8 cellular contexts compared by ENCODE assay signal in the genomic region with DNA sequence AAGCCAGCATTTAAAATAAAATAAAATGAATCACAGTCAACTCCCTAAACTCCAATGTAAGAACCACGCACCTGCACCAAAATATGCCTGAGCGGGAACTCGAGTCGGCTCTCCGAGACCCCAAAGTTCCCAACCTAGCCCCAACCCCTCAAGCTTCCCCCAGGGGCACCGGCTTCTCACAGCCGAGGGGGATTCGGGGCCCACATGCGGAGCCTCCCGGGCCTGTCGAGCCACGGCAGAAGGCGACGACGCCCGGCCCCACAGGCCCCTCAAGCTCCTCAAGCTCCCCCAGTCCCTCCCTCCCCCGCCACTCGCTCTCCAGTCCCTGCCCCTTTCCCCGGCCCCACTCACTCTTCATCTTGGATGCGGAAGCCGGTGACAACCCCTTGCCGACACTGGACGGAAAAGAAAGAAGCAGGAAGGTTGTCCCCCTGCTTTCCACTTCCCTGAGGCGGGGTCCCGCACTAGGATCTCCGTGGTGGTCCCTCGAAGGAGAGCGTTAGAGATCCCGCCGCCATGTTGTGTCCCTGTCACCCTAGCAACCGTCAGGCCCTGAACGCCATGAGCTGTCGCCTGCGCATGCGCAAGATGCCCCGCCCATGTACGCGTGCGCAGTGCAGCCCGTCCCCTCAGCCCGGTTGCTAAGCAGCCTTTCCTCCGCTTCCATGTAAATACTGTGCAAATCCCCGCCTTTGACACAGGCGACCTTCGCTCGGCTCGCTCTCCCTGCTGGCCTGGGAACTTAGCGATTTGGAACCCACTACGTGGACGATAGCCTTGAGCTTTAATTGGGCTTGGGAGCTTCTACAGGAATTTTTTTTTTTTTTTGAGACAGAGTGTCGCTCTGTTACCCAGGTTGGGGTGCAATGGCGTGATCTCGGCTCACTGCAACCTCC. TPM values are rescaled to one million over a fixed set of nuclear protein-coding genes. Genes with fewer than 3 reads are reported as not detected.
DNase-seq lines count a peak whose midpoint lies in the region; ATAC-seq and TF ChIP-seq lines count a peak whose summit lies in the region.

Gene MOK, minus strand, starts transcription at position 554 of the 896 bp plus-strand sequence. Its CDS starts 196 bp downstream, at position 358.

- peak within 1 kb of the TSS; percentile 81 for H3K4me3 ChIP-seq in GM06990 (replicated peaks; ENCODE audit: low read depth, low read length)

- no peaks in the 10 kb centered on the region for H3K36me3 ChIP-seq in GM06990 (ENCODE audit: control insufficient read depth, insufficient read depth, low read length)

- H3K4me3 Mint-ChIP-seq in activated naive CD8-positive, alpha-beta T cell: peak within 1 kb of the TSS; percentile 97
- peak within 1 kb of the TSS; percentile 89 for H3K4me3 Mint-ChIP-seq in glutamatergic neuron (ENCODE audit: unreplicated experiment)

- no peaks in the 10 kb centered on the region for H3K27me3 ChIP-seq in GM06990 (replicated peaks; ENCODE audit: control insufficient read depth, insufficient read depth, low read length)

- no peak for TF ChIP-seq CTCF in GM06990 (IDR thresholded peaks at IDR 0.05; ENCODE audit: insufficient read depth, low read length, poor library complexity, severe bottlenecking)
- no peak for TF ChIP-seq CTCF in glutamatergic neuron (IDR thresholded peaks at IDR 0.05; ENCODE audit: partially characterized antibody, unreplicated experiment)
- no peak for TF ChIP-seq CTCF in omental fat pad (IDR thresholded peaks at IDR 0.05)

- H3K27ac Mint-ChIP-seq in activated naive CD8-positive, alpha-beta T cell: peak within 1 kb of the TSS; percentile 87
- peak within 1 kb of the TSS; percentile 43 for H3K27ac Mint-ChIP-seq in glutamatergic neuron (ENCODE audit: unreplicated experiment)

- H3K36me3 Mint-ChIP-seq in activated naive CD8-positive, alpha-beta T cell: no peaks in the 10 kb centered on the region
- H3K36me3 Mint-ChIP-seq in glutamatergic neuron (ENCODE audit: unreplicated experiment): no peaks in the 10 kb centered on the region

- peak; percentile 98 for DNase-seq in GM06990 (ENCODE audit: extremely low read depth, insufficient read length)
- DNase-seq in NCI-H1105 (lab: John Stamatoyannopoulos, UW): peak; percentile 96
- peak; percentile 98 for DNase-seq in glutamatergic neuron
- peak; percentile 88 for DNase-seq in omental fat pad (ENCODE audit: low spot score)

- no peak within 1 kb of the TSS for H3K27ac ChIP-seq in temporal lobe (ENCODE audit: low read depth, low read length)

- H3K27me3 Mint-ChIP-seq in activated naive CD8-positive, alpha-beta T cell: no peaks in the 10 kb centered on the region
- peaks cover 7% of the 10 kb centered on the region for H3K27me3 Mint-ChIP-seq in glutamatergic neuron (ENCODE audit: unreplicated experiment)

- peaks cover 11% of the 10 kb centered on the region for H3K4me1 Mint-ChIP-seq in activated naive CD8-positive, alpha-beta T cell (ENCODE audit: low read depth)
- H3K4me1 Mint-ChIP-seq in glutamatergic neuron (ENCODE audit: low read depth, unreplicated experiment): no peaks in the 10 kb centered on the region

- H3K9me3 Mint-ChIP-seq in activated naive CD8-positive, alpha-beta T cell (ENCODE audit: low read depth): no peaks in the 10 kb centered on the region
- H3K9me3 Mint-ChIP-seq in glutamatergic neuron (ENCODE audit: unreplicated experiment): peaks cover 3% of the 10 kb centered on the region

- ATAC-seq in HG02642 (IDR thresholded peaks at IDR 0.05; ENCODE audit: poor library complexity, unreplicated experiment) (peak; percentile 98), SK-N-SH treated with all-trans-retinoic acid at 6 μM for 48 hours (peak; percentile 93), omental fat pad (ENCODE audit: low FRiP score) (peak; percentile 99)

TF ChIP-seq in SK-N-SH treated with all-trans-retinoic acid at 6 μM for 48 hours, 23 proteins besides CTCF, POLR2A, EP300 and RAD21:
- no peak for TF ChIP-seq POU6F1 (CRISPR knock-in tag; IDR thresholded peaks at IDR 0.05; ENCODE audit: borderline replicate concordance, low read depth)
TF ChIP-seq in SK-N-SH treated with all-trans-retinoic acid at 6 μM for 48 hours: peak in this region for 0.

RNA-seq across cellular contexts. Expression of gene MOK, which starts in this region (rescaled TPM):
- total RNA-seq in glutamatergic neuron (ENCODE audit: unreplicated experiment) (6.5 TPM), omental fat pad (10 to 100 TPM; 11.6 to 21.9 (median 12.6) TPM), temporal lobe (22.9 TPM)
